Comparison of ENCODE assay signal across 8 cellular contexts in genomic region chr6:34248727-34249468, GRCh38. TPM values are rescaled to one million over a fixed set of nuclear protein-coding genes. Genes with fewer than 3 reads are reported as not detected.
DNase-seq lines count a peak whose midpoint lies in the region; ATAC-seq and TF ChIP-seq lines count a peak whose summit lies in the region.

Gene SMIM29, minus strand, starts transcription at chr6:34249006. Its CDS starts 1,215 bp downstream, at chr6:34247791.

- H3K9me3 ChIP-seq in trophoblast cell (ENCODE audit: insufficient read depth, low read depth, low read length) (no peaks in the 10 kb centered on the region), tibial nerve (no peaks in the 10 kb centered on the region)

- peak within 1 kb of the TSS; percentile 85 for H4K91ac ChIP-seq in trophoblast cell (ENCODE audit: low read depth, low read length)

- peak; percentile 83 for TF ChIP-seq CTCF in GM12872 (IDR thresholded peaks at IDR 0.05; ENCODE audit: insufficient read depth, low read depth, low read length)
- TF ChIP-seq CTCF in tibial nerve (IDR thresholded peaks at IDR 0.05) = peak; percentile 98 to 100 (median 99)

- H3K36me3 ChIP-seq in trophoblast cell (ENCODE audit: control insufficient read depth in 1 of 2, insufficient read depth in 2 of 2, low read length in 2 of 2) = peaks cover 9 to 12% of the 10 kb centered on the region in 2 experiments
- H3K36me3 ChIP-seq in tibial nerve = peaks cover 0 to 8% (median 0%) of the 10 kb centered on the region in 3 donors

- H3K4me1 ChIP-seq in trophoblast cell (ENCODE audit: control insufficient read depth in 1 of 2, insufficient read depth in 2 of 2, low read length in 2 of 2) = peaks cover 6 to 13% of the 10 kb centered on the region in 2 experiments
- H3K4me1 ChIP-seq in tibial nerve = peaks cover 0 to 53% (median 22%) of the 10 kb centered on the region in 4 donors

- peak within 1 kb of the TSS; percentile 35 for H2BK5ac ChIP-seq in trophoblast cell (ENCODE audit: low read depth, low read length, poor library complexity)

- H3K27ac ChIP-seq in trophoblast cell (ENCODE audit: low read depth, low read length) (peak within 1 kb of the TSS; percentile 42), tibial nerve (peak within 1 kb of the TSS; percentile 89 to 94 (median 92))

- peak within 1 kb of the TSS; percentile 49 for H2AK5ac ChIP-seq in trophoblast cell (ENCODE audit: low read length)

- peak; percentile 71 to 91 for TF ChIP-seq POLR2A in tibial nerve (IDR thresholded peaks at IDR 0.05)

- H3K4ac ChIP-seq in trophoblast cell (ENCODE audit: low read depth, low read length) = peak within 1 kb of the TSS; percentile 48

- H3K4me3 ChIP-seq in trophoblast cell (ENCODE audit: low read depth, low read length) = peak within 1 kb of the TSS; percentile 86
- peak within 1 kb of the TSS; percentile 78 to 95 (median 88) for H3K4me3 ChIP-seq in tibial nerve

- H3K79me1 ChIP-seq in trophoblast cell (ENCODE audit: low read length) = peaks cover 10% of the 10 kb centered on the region

- ATAC-seq in HG02759 (IDR thresholded peaks at IDR 0.05; ENCODE audit: unreplicated experiment) = peak; percentile 90
- peak; percentile 95 for ATAC-seq in Right ventricle myocardium superior (ENCODE audit: poor library complexity)

- peak within 1 kb of the TSS; percentile 23 for H2BK12ac ChIP-seq in trophoblast cell (ENCODE audit: low read length)

- H4K8ac ChIP-seq in trophoblast cell (ENCODE audit: low read depth, low read length) = peak within 1 kb of the TSS; percentile 89

- H4K12ac ChIP-seq in trophoblast cell (ENCODE audit: low read depth, low read length) = peak within 1 kb of the TSS; percentile 71

- H3K18ac ChIP-seq in trophoblast cell (ENCODE audit: low read length) = peak within 1 kb of the TSS; percentile 71

- peak within 1 kb of the TSS; percentile 34 for H2BK120ac ChIP-seq in trophoblast cell (ENCODE audit: insufficient read depth, low read length, poor library complexity)

- H3K27me3 ChIP-seq in trophoblast cell (ENCODE audit: insufficient read depth, low read length) = no peaks in the 10 kb centered on the region
- no peaks in the 10 kb centered on the region for H3K27me3 ChIP-seq in tibial nerve

- no CpG with 5 or more reads among the region's 79 CpGs for WGBS in trophoblast cell (ENCODE audit: extremely low coverage, insufficient coverage, insufficient read length)
- 0% methylated on average over 22 to 45 of the region's 79 CpGs for WGBS in tibial nerve, 2 donors

- peak within 1 kb of the TSS; percentile 74 for H2AFZ ChIP-seq in trophoblast cell (ENCODE audit: insufficient read depth, low read length, poor library complexity)

- peak; percentile 95 for TF ChIP-seq EP300 in tibial nerve (IDR thresholded peaks at IDR 0.05)

- H3K14ac ChIP-seq in trophoblast cell (ENCODE audit: low read length) = peak within 1 kb of the TSS; percentile 80

- peak within 1 kb of the TSS; percentile 93 for H3K4me2 ChIP-seq in trophoblast cell (ENCODE audit: low read length)

- peak within 1 kb of the TSS; percentile 32 for H3K23ac ChIP-seq in trophoblast cell (ENCODE audit: low read length)

- peak within 1 kb of the TSS; percentile 91 for H3K9ac ChIP-seq in trophoblast cell (ENCODE audit: low read length)

- H3K79me2 ChIP-seq in trophoblast cell (ENCODE audit: control insufficient read depth, insufficient read depth, low read length, poor library complexity) = peaks cover 5% of the 10 kb centered on the region

- intact Hi-C loops in Right ventricle myocardium superior (cut with DNase I) = loop anchor here (2.0 kb wide), 2 partner anchors 144 to 166 kb away; partner anchors contain the start of gene NUDT3

- DNase-seq in NCI-H1417 treated with DMSO at 0.1 percent for 48 hours (lab: John Stamatoyannopoulos, UW) (peak; percentile 43), SW 1271 (lab: John Stamatoyannopoulos, UW) (peak; percentile 86 to 92), Right ventricle myocardium superior (peak; percentile 98), trophoblast cell (peak; percentile 92 to 96), tibial nerve (ENCODE audit: low spot score in 2 of 2) (peak; percentile 92 to 94)
- peak; percentile 92 for DNase-seq in activated naive CD8-positive, alpha-beta T cell treated with anti-CD3 and anti-CD28 coated beads, Interleukin-2, amount 50 U/mL, for 16 hours (ENCODE audit: low read depth, low spot score)

RNA-seq across cellular contexts. Expression of gene SMIM29, which starts in this region (rescaled TPM):
- 19.1 TPM for total RNA-seq in Right ventricle myocardium superior
- polyA plus RNA-seq in trophoblast cell (2013) = 10.3 and 11.5 TPM in 2 replicates
- 10 to 100 TPM; 36.3 to 51.9 (median 42.9) TPM for total RNA-seq in tibial nerve

Comparison
In these comparisons a context has a peak if more than half of its experiments do, and no peak if none do; other contexts are left out.
1. Peak in every context shown above with its lines: DNase-seq, ATAC-seq, H3K4me3 ChIP-seq and H3K27ac ChIP-seq.
2. DNase-seq: peak in every context shown above with its lines; median percentile 98 in Right ventricle myocardium superior; 94 in trophoblast cell; 93 in tibial nerve; 92 in activated naive CD8-positive, alpha-beta T cell treated with anti-CD3 and anti-CD28 coated beads, Interleukin-2, amount 50 U/mL, for 16 hours; 89 in SW 1271; 43 in NCI-H1417 treated with DMSO at 0.1 percent for 48 hours.